9 cellular contexts compared by ENCODE assay signal in genomic region chr11:42528471-42528870, GRCh38.
"Had no signal": no experiment of that assay in that cellular context is flagged by ENCODE, and none has a peak within 500 bp of the region (broad histone marks: within the 10 kb centered on the region; RNA-seq: fewer than 3 reads in every experiment).

No MANE protein-coding gene starts in this region.

- H3K27ac ChIP-seq: GM23248, HL-60 had no signal

- ATAC-seq: K562 had no signal

- H3K4me3 ChIP-seq: GM23248, K562 had no signal

- H3K9ac ChIP-seq: GM23248 had no signal

- FAIRE-seq: H1, H54, K562 had no signal

- H2AFZ ChIP-seq: GM23248 had no signal

- H3K27ac Mint-ChIP-seq: H9 had no signal

- H3K4me3 Mint-ChIP-seq: H9 had no signal

- H3K9me3 Mint-ChIP-seq: H9 had no signal

- DNase-seq: GM23248, H9, HCEC 1CT, IMR-90, KG1 had no signal
